In the genomic region with DNA sequence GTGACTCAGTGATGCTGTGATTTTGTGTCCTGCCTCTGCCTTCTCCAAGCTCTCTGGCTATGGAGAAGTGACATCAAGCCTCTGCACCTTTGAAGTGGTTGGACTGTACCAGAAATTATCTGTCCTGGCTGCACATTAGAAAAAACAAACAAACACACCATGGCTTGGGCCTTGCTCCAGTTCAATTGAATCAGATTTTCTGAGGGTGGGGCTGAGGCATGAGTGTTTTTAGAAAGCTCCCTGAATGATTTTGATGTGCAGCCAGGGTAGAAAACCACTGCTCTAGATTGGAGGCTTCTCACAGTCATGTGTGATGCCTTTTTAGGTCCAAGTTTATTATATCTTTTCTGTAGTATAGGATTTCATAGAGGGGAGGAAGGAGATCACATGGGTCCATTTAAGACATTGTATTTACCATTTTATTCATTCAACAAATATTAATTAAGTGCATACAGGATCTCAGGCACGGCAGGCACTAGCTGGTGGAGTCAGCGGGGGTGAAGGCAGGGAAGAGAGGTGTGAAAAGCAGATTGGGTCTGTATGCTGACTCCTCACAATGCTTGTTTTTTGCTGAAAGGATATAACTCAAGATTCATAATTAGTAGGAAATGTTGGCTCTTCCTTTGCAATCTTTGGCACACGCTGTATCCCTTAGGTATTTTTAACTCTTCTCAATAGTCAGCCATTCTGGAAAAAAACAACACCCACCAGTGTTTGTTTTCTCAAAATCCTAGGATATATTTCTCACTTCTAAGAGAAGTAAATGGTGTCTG, we compare ENCODE assay signal across 1 cellular context.
TF ChIP-seq lines count a peak whose summit lies in the region.

No MANE protein-coding gene starts in this region.

TF ChIP-seq in HEK293, 187 proteins besides CTCF, POLR2A, EP300 and RAD21 (continued from another document):
- TF ChIP-seq, protein P1, sequence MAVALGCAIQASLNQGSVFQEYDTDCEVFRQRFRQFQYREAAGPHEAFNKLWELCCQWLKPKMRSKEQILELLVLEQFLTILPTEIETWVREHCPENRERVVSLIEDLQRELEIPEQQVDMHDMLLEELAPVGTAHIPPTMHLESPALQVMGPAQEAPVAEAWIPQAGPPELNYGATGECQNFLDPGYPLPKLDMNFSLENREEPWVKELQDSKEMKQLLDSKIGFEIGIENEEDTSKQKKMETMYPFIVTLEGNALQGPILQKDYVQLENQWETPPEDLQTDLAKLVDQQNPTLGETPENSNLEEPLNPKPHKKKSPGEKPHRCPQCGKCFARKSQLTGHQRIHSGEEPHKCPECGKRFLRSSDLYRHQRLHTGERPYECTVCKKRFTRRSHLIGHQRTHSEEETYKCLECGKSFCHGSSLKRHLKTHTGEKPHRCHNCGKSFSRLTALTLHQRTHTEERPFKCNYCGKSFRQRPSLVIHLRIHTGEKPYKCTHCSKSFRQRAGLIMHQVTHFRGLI (tag by site-specific recombination; IDR thresholded peaks at IDR 0.05): peak; percentile 49; the same call in 1 of the 2 replicates
